ENCODE assay signal across 26 cellular contexts in the genomic region with DNA sequence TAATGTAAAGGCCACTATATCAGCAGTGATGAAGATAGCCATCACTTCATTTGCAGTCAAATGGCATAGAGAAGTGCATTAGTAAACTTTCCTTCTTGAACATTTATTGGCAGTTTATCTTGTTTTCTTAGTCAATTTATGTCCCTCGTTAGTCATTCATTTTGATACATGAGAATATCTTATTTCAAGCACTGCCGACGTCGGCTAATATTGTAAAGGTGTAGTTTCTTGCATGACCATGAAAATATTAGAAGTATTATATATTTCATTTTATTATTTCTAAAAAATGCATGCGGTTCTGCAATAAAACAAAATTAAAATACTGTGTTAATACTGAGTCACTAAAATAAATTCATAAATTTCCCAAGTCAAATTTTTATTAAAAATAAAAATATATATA.
"Had no signal": no experiment of that assay in that cellular context is flagged by ENCODE, and none has a peak within 500 bp of the region (broad histone marks: within the 10 kb centered on the region; RNA-seq: fewer than 3 reads in every experiment).

No MANE protein-coding gene starts in this region.

- DNase-seq: natural killer cell; occipital lobe; ovary; posterior cingulate gyrus; psoas muscle; right cardiac atrium; right lobe of liver; sigmoid colon; small intestine; stimulated activated CD4-positive, alpha-beta T cell treated with anti-CD3 and anti-CD28 coated beads, Interleukin-15, amount 100 ng/mL, for 24 hours; stimulated activated CD4-positive, alpha-beta T cell treated with anti-CD3 and anti-CD28 coated beads, Interleukin-2, amount 100 ng/mL, for 24 hours; stimulated activated CD4-positive, alpha-beta T cell treated with anti-CD3 and anti-CD28 coated beads, Interleukin-2, amount 100 ng/mL, for 48 hours; stimulated activated CD4-positive, alpha-beta T cell treated with anti-CD3 and anti-CD28 coated beads, Interleukin-4, amount 100 ng/mL, for 24 hours; stimulated activated naive B cell treated with anti-CD40 and anti-IgM and Interleukin-4, amounts not matched to agents 10 μg/mL and 1 μg/mL and 100 μg/mL, for 72 hours; stimulated activated naive CD4-positive, alpha-beta T cell treated with Interleukin-2 at 50 U/mL for 16 hours; stomach; thyroid gland; trophoblast cell; upper lobe of left lung had no signal

- H3K9ac ChIP-seq: neural progenitor cell, parathyroid adenoma had no signal

- H3K4me3 ChIP-seq: neural progenitor cell, ovary, psoas muscle, right lobe of liver, sigmoid colon, stomach, thoracic aorta, thyroid gland, tibial nerve, upper lobe of left lung, vagina had no signal

- H3K27me3 ChIP-seq: neural progenitor cell, ovary, right lobe of liver, sigmoid colon, stomach, thyroid gland, tibial nerve, upper lobe of left lung, vagina had no signal

- FAIRE-seq: small intestine, urothelium cell line had no signal

- ATAC-seq: natural killer cell; psoas muscle; right cardiac atrium; right lobe of liver; stimulated activated effector memory CD8-positive, alpha-beta T cell treated with anti-CD3 and anti-CD28 coated beads, Interleukin-12 subunit alpha, Interleukin-12 subunit beta, amount 100 ng/mL, for 72 hours; stimulated activated naive B cell treated with anti-CD40 and anti-IgM and Interleukin-4, amounts not matched to agents 10 μg/mL and 1 μg/mL and 100 μg/mL, for 72 hours had no signal

- H2AFZ ChIP-seq: neural progenitor cell, parathyroid adenoma had no signal

- H3K4me2 ChIP-seq: neural progenitor cell had no signal

- H3K9me3 ChIP-seq: ovary, psoas muscle, right lobe of liver, sigmoid colon, stomach, thoracic aorta, thyroid gland, tibial nerve, upper lobe of left lung, vagina had no signal

- H3K36me3 ChIP-seq: neural progenitor cell, ovary, right lobe of liver, sigmoid colon, stomach, thoracic aorta, thyroid gland, tibial nerve, upper lobe of left lung, vagina had no signal

- H3K4me1 ChIP-seq: neural progenitor cell, parathyroid adenoma, psoas muscle, right lobe of liver, sigmoid colon, stomach, thyroid gland, tibial nerve, upper lobe of left lung, vagina had no signal

- H3K27ac ChIP-seq: neural progenitor cell, ovary, parathyroid adenoma, psoas muscle, right lobe of liver, sigmoid colon, stomach, thoracic aorta, thyroid gland, tibial nerve, upper lobe of left lung, vagina had no signal
